In the genomic region with DNA sequence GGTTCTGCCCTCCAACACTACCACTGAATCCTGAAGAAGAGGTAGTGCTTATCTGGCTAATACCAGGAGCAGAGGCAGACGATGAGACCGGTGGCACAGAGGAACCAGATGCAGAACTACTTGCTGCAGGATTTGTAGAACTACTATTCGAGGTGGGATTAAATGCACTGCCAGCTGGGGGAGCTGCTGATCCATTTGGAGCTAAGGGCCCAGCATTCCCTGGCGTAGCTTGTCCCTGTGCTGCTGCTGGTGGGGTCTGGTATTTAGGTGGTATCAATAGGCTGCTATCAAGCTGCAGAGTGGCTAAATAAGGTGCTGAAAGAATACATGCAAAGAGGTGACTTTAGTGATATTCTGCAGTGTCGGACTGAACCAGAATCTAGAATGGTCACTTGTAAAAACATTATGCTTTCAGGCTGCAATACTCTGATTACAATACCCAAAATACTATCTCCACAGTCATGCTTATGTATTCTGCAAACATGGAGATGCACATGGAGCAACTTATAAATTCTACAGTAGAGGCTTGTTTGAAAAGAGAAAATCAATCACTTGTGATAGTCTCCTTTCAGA, we compare ENCODE assay signal across 9 cellular contexts.
DNase-seq lines count a peak whose midpoint lies in the region; ATAC-seq and TF ChIP-seq lines count a peak whose summit lies in the region.
"Had no signal": no experiment of that assay in that cellular context is flagged by ENCODE, and none has a peak within 500 bp of the region (broad histone marks: within the 10 kb centered on the region; RNA-seq: fewer than 3 reads in every experiment).

No MANE protein-coding gene starts in this region.

- no peak for TF ChIP-seq EP300 in SK-N-SH (IDR thresholded peaks at IDR 0.05; ENCODE audit: borderline replicate concordance in 1 of 2, low read depth in 1 of 2, low read length in 1 of 2)
- no peak for TF ChIP-seq EP300 in neural cell (conservative IDR thresholded peaks at IDR 0.05; ENCODE audit: poor library complexity, severe bottlenecking)

- DNase-seq in SK-N-SH, result no peak
- peak; percentile 12 for DNase-seq in HuH-7 (ENCODE audit: low spot score)
- no peak for DNase-seq in brain microvascular endothelial cell
- DNase-seq in adrenal gland, result no peak
- no peak for DNase-seq in natural killer cell
- no peak for DNase-seq in NOMO-1 treated with DMSO at 0.1 percent for 48 hours (lab: John Stamatoyannopoulos, UW; ENCODE audit: unreplicated experiment)
- DNase-seq: NCI-H1105 treated with DMSO at 0.1 percent for 48 hours had no signal

- CTCF ChIA-PET in SK-N-SH (lab: Yijun Ruan, JAX), result interaction anchor here (0.8 to 1.7 kb wide), 2 partner anchors 15 to 60 kb away, joined by 3 to 10 read pairs; no protein-coding TSS in a partner anchor

- TF ChIP-seq CTCF in SK-N-SH (IDR thresholded peaks at IDR 0.05) (peak; percentile 39; the same call in 1 of the 2 replicates), brain microvascular endothelial cell (IDR thresholded peaks at IDR 0.05; ENCODE audit: low read depth, low read length, missing control alignments) (peak; percentile 60), neural cell (IDR thresholded peaks at IDR 0.05; ENCODE audit: poor library complexity, severe bottlenecking) (peak; percentile 9), adrenal gland (IDR thresholded peaks at IDR 0.05) (peak in 1 of 6 experiments; percentile 17), natural killer cell (IDR thresholded peaks at IDR 0.05) (no peak)

- H3K79me2 ChIP-seq in SK-N-SH (ENCODE audit: insufficient read depth) (peaks cover 63% of the 10 kb centered on the region; the same call in 1 of the 2 replicates), neural cell (replicated peaks; ENCODE audit: insufficient read depth, low read length) (no peaks in the 10 kb centered on the region)

- H4K20me1 ChIP-seq in SK-N-SH (ENCODE audit: insufficient read depth), result peaks cover 6% of the 10 kb centered on the region
- H4K20me1 ChIP-seq in neural cell (ENCODE audit: insufficient read depth), result no peaks in the 10 kb centered on the region

- peaks cover 11% of the 10 kb centered on the region for H3F3A ChIP-seq in SK-N-SH (replicated peaks; ENCODE audit: insufficient read depth)
- no peaks in the 10 kb centered on the region for H3F3A ChIP-seq in neural cell (ENCODE audit: insufficient read depth, low read length, poor library complexity, severe bottlenecking)

- H3K4me1 ChIP-seq in SK-N-SH (ENCODE audit: control insufficient read depth in 1 of 2, insufficient read depth in 2 of 2, low read depth in 1 of 2, low read length in 1 of 2) (no peaks in the 10 kb centered on the region; a peak in 2 of 4 replicates), adrenal gland (replicated peaks in 1 of 2) (peaks cover 0 to 18% of the 10 kb centered on the region in 2 donors)

- ATAC-seq in SK-N-SH treated with all-trans-retinoic acid at 6 μM for 48 hours (no peak; the same call in 1 of the 3 replicates), natural killer cell (no peak)

- no peak overlapping the region for H3K27ac Mint-ChIP-seq in natural killer cell

- TF ChIP-seq RAD21 in SK-N-SH (IDR thresholded peaks at IDR 0.05; ENCODE audit: low read length) (peak; percentile 23; the same call in 1 of the 2 replicates), neural cell (conservative IDR thresholded peaks at IDR 0.05) (no peak)

- no peak overlapping the region for H3K27ac ChIP-seq in SK-N-SH (ENCODE audit: low read depth in 2 of 2, low read length in 1 of 2)
- H3K27ac ChIP-seq in brain microvascular endothelial cell, result no peak overlapping the region
- no peak overlapping the region for H3K27ac ChIP-seq in neural cell (ENCODE audit: low read length)
- H3K27ac ChIP-seq in adrenal gland, result no peak overlapping the region

- in situ Hi-C loops in brain microvascular endothelial cell (cut with HindIII; ENCODE audit: low pct_ligation_motif_present, low sequenced_read_pairs), result no loop called here

- intact Hi-C loops in adrenal gland (cut with DNase I), result no loop called here
- intact Hi-C loops in natural killer cell (cut with micrococcal nuclease), result no loop called here

- H3K9me3 Mint-ChIP-seq in natural killer cell, result no peaks in the 10 kb centered on the region

- H3K27me3 Mint-ChIP-seq in natural killer cell (ENCODE audit: low read depth in 2 of 2), result no peaks in the 10 kb centered on the region

- H3K9me3 ChIP-seq in SK-N-SH (no peaks in the 10 kb centered on the region), neural cell (ENCODE audit: low read length) (no peaks in the 10 kb centered on the region), adrenal gland (replicated peaks in 1 of 3) (no peaks in the 10 kb centered on the region)

- H3K9me2 ChIP-seq in SK-N-SH (no peaks in the 10 kb centered on the region), neural cell (ENCODE audit: insufficient read depth, low read length) (no peaks in the 10 kb centered on the region)

- 86% methylated on average over 5 of the region's 5 CpGs for WGBS in SK-N-SH (ENCODE audit: low lambda C conversion rate)
- 86 to 88% (median 87%) methylated on average over 5 of the region's 5 CpGs for WGBS in adrenal gland, 4 donors

- H3K9ac ChIP-seq in SK-N-SH (no peak overlapping the region), neural cell (ENCODE audit: low read length) (no peak overlapping the region)

- H3K27me3 ChIP-seq in SK-N-SH (ENCODE audit: insufficient read depth) (no peaks in the 10 kb centered on the region), brain microvascular endothelial cell (replicated peaks) (no peaks in the 10 kb centered on the region), neural cell (ENCODE audit: insufficient read depth, low read depth, low read length) (no peaks in the 10 kb centered on the region), adrenal gland (no peaks in the 10 kb centered on the region)

- peaks cover 20% of the 10 kb centered on the region for H3K36me3 Mint-ChIP-seq in natural killer cell

- H3K4me3 ChIP-seq in SK-N-SH (ENCODE audit: low read depth in 2 of 2, low read length in 1 of 2), result no peak overlapping the region
- no peak overlapping the region for H3K4me3 ChIP-seq in brain microvascular endothelial cell (ENCODE audit: low read depth, low read length)
- H3K4me3 ChIP-seq in neural cell (ENCODE audit: low read length), result no peak overlapping the region
- no peak overlapping the region for H3K4me3 ChIP-seq in adrenal gland

- H3K4me3 Mint-ChIP-seq in natural killer cell, result no peak overlapping the region

- H3K36me3 ChIP-seq in SK-N-SH (replicated peaks in 1 of 2; ENCODE audit: control insufficient read depth in 1 of 2, insufficient read depth in 2 of 2, low read length in 1 of 2) (peaks cover 79 to 83% of the 10 kb centered on the region in 2 experiments), brain microvascular endothelial cell (replicated peaks) (peaks cover 31% of the 10 kb centered on the region), neural cell (ENCODE audit: insufficient read depth, low read length) (peaks cover 17% of the 10 kb centered on the region), adrenal gland (replicated peaks in 1 of 2) (peaks cover 0 to 36% of the 10 kb centered on the region in 2 donors)

- no peak overlapping the region for H2AFZ ChIP-seq in SK-N-SH (ENCODE audit: low read depth)
- no peak overlapping the region for H2AFZ ChIP-seq in neural cell (ENCODE audit: low read depth, low read length)

- POLR2A ChIA-PET in SK-N-SH (lab: Yijun Ruan, JAX), result no interaction called here

- H3K4me2 ChIP-seq in SK-N-SH (no peak overlapping the region), neural cell (ENCODE audit: low read length) (no peak overlapping the region)

- peaks cover 3% of the 10 kb centered on the region in 2 donors for H3K4me1 Mint-ChIP-seq in natural killer cell

- TF ChIP-seq POLR2A in adrenal gland (IDR thresholded peaks at IDR 0.05), result no peak

TF ChIP-seq in SK-N-SH, 30 proteins besides CTCF, POLR2A, EP300 and RAD21 (continues in another document):
- TF ChIP-seq RFX5 (IDR thresholded peaks at IDR 0.05; ENCODE audit: low read length), result no peak

TF ChIP-seq in SK-N-SH treated with all-trans-retinoic acid at 6 μM for 48 hours, 23 proteins besides CTCF, POLR2A, EP300 and RAD21:
- TF ChIP-seq GLIS3 (CRISPR knock-in tag; IDR thresholded peaks at IDR 0.05), result no peak

TF ChIP-seq in neural cell, 6 proteins besides CTCF, POLR2A, EP300 and RAD21:
- no peak for TF ChIP-seq TAF1 (IDR thresholded peaks at IDR 0.05; ENCODE audit: low read depth)
- TF ChIP-seq EZH2 (IDR thresholded peaks at IDR 0.05; ENCODE audit: borderline replicate concordance, insufficient read depth, low read length, poor library complexity, severe bottlenecking), result no peak
- TF ChIP-seq, protein P1, sequence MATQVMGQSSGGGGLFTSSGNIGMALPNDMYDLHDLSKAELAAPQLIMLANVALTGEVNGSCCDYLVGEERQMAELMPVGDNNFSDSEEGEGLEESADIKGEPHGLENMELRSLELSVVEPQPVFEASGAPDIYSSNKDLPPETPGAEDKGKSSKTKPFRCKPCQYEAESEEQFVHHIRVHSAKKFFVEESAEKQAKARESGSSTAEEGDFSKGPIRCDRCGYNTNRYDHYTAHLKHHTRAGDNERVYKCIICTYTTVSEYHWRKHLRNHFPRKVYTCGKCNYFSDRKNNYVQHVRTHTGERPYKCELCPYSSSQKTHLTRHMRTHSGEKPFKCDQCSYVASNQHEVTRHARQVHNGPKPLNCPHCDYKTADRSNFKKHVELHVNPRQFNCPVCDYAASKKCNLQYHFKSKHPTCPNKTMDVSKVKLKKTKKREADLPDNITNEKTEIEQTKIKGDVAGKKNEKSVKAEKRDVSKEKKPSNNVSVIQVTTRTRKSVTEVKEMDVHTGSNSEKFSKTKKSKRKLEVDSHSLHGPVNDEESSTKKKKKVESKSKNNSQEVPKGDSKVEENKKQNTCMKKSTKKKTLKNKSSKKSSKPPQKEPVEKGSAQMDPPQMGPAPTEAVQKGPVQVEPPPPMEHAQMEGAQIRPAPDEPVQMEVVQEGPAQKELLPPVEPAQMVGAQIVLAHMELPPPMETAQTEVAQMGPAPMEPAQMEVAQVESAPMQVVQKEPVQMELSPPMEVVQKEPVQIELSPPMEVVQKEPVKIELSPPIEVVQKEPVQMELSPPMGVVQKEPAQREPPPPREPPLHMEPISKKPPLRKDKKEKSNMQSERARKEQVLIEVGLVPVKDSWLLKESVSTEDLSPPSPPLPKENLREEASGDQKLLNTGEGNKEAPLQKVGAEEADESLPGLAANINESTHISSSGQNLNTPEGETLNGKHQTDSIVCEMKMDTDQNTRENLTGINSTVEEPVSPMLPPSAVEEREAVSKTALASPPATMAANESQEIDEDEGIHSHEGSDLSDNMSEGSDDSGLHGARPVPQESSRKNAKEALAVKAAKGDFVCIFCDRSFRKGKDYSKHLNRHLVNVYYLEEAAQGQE (IDR thresholded peaks at IDR 0.05; ENCODE audit: borderline replicate concordance), result no peak
- TF ChIP-seq SMC3 (conservative IDR thresholded peaks at IDR 0.05; ENCODE audit: poor library complexity), result no peak
- TF ChIP-seq MXI1 (conservative IDR thresholded peaks at IDR 0.05; ENCODE audit: poor library complexity, severe bottlenecking), result no peak
- no peak for TF ChIP-seq POLR2AphosphoS5 (IDR thresholded peaks at IDR 0.05)
